9 cellular contexts compared by ENCODE assay signal in genomic region chr1:44677201-44677520, GRCh38. TPM values are rescaled to one million over a fixed set of nuclear protein-coding genes. Genes with fewer than 3 reads are reported as not detected.
DNase-seq lines count a peak whose midpoint lies in the region; ATAC-seq and TF ChIP-seq lines count a peak whose summit lies in the region.
"Had no signal": no experiment of that assay in that cellular context is flagged by ENCODE, and none has a peak within 500 bp of the region (broad histone marks: within the 10 kb centered on the region; RNA-seq: fewer than 3 reads in every experiment).

No MANE protein-coding gene starts in this region.

- no peak overlapping the region for H3K27ac Mint-ChIP-seq in activated naive CD4-positive, alpha-beta T cell treated with anti-CD3 and anti-CD28 coated beads, Interleukin-2, amount 50 U/mL, for 72 hours
- H3K27ac Mint-ChIP-seq: CD4-positive, alpha-beta memory T cell had no signal

- H4K20me1 ChIP-seq in mammary epithelial cell (ENCODE audit: insufficient read depth, low read length): no peaks in the 10 kb centered on the region

- H3K4me3 ChIP-seq in mammary epithelial cell (replicated peaks in 1 of 3; ENCODE audit: insufficient read depth in 1 of 3, low read depth in 2 of 3, low read length in 3 of 3) (no peak overlapping the region), parathyroid adenoma (ENCODE audit: low read depth, low read length) (no peak overlapping the region)

- H3K4me1 ChIP-seq in mammary epithelial cell (ENCODE audit: insufficient read depth, low read length) (peaks cover 20% of the 10 kb centered on the region), parathyroid adenoma (no peaks in the 10 kb centered on the region)

- no peaks in the 10 kb centered on the region for H3K9me3 Mint-ChIP-seq in activated naive CD4-positive, alpha-beta T cell treated with anti-CD3 and anti-CD28 coated beads, Interleukin-2, amount 50 U/mL, for 72 hours
- H3K9me3 Mint-ChIP-seq: CD4-positive, alpha-beta memory T cell had no signal

- intact Hi-C loops in mammary epithelial cell (cut with micrococcal nuclease): loop anchor here (1.0 kb wide), 1 partner anchor 22 kb away; no protein-coding TSS in a partner anchor
- intact Hi-C loops in head of caudate nucleus (cut with DNase I): no loop called here

- no TSS peak for BruUV-seq in mammary epithelial cell (replicated peaks; lab: Mats Ljungman, UMichigan)

- no peak overlapping the region for H3K27ac ChIP-seq in mammary epithelial cell (ENCODE audit: insufficient read depth, low read depth, low read length)
- H3K27ac ChIP-seq in parathyroid adenoma: peak overlapping the region; percentile 27

- ATAC-seq in activated naive CD4-positive, alpha-beta T cell treated with anti-CD3 and anti-CD28 coated beads, Interleukin-2, amount 50 U/mL, for 72 hours: no peak

- H2AFZ ChIP-seq in mammary epithelial cell (ENCODE audit: low read depth, low read length) (no peak overlapping the region), parathyroid adenoma (no peak overlapping the region)

- H3K9me3 ChIP-seq in mammary epithelial cell (replicated peaks; ENCODE audit: insufficient read depth, low read length) (no peaks in the 10 kb centered on the region), parathyroid adenoma (ENCODE audit: control insufficient read depth, low read length) (no peaks in the 10 kb centered on the region)

- H3K4me2 ChIP-seq in mammary epithelial cell (ENCODE audit: insufficient read depth, low read depth, low read length) (no peak overlapping the region), parathyroid adenoma (ENCODE audit: low read length) (no peak overlapping the region)

- H3K79me2 ChIP-seq in mammary epithelial cell (ENCODE audit: insufficient read depth, low read length): no peaks in the 10 kb centered on the region
- no peaks in the 10 kb centered on the region for H3K79me2 ChIP-seq in parathyroid adenoma

- 34% methylated on average over 3 of the region's 3 CpGs for whole genome bisulfite sequencing in mammary epithelial cell (ENCODE audit: low coverage, missing lambda C conversion rate)

- TF ChIP-seq CTCF in mammary epithelial cell (conservative IDR thresholded peaks at IDR 0.05 in 1 of 2, IDR thresholded peaks at IDR 0.05 in 1 of 2; ENCODE audit: extremely low read depth in 1 of 2, insufficient read depth in 1 of 2, low read depth in 1 of 2, low read length in 2 of 2) (peak; percentile 59 to 71), parathyroid adenoma (IDR thresholded peaks at IDR 0.05) (no peak)

- H3K36me3 ChIP-seq in mammary epithelial cell (ENCODE audit: insufficient read depth, low read length) (no peaks in the 10 kb centered on the region), parathyroid adenoma (ENCODE audit: control insufficient read depth, insufficient read depth, low read length) (no peaks in the 10 kb centered on the region)

- no peaks in the 10 kb centered on the region for H3K36me3 Mint-ChIP-seq in activated naive CD4-positive, alpha-beta T cell treated with anti-CD3 and anti-CD28 coated beads, Interleukin-2, amount 50 U/mL, for 72 hours

- in situ Hi-C loops in mammary epithelial cell (cut with MboI; ENCODE audit: low sequenced_read_pairs in 2 of 2): no loop called here

- H3K27me3 ChIP-seq in mammary epithelial cell (ENCODE audit: insufficient read depth, low read length): no peaks in the 10 kb centered on the region
- no peaks in the 10 kb centered on the region for H3K27me3 ChIP-seq in parathyroid adenoma (ENCODE audit: control insufficient read depth, insufficient read depth, low read length)

- no peak overlapping the region for H3K9ac ChIP-seq in mammary epithelial cell (ENCODE audit: insufficient read depth, low read length)
- no peak overlapping the region for H3K9ac ChIP-seq in parathyroid adenoma

- DNase-seq in NCI-H1105 treated with DMSO at 0.1 percent for 48 hours (lab: John Stamatoyannopoulos, UW): peak; percentile 10
- DNase-seq in NCI-H1105 (lab: John Stamatoyannopoulos, UW): no peak
- DNase-seq in MV-4-11 (lab: John Stamatoyannopoulos, UW): peak; percentile 84
- DNase-seq in mammary epithelial cell: peak; percentile 38
- no peak for DNase-seq in head of caudate nucleus
- no peak for DNase-seq in activated naive CD4-positive, alpha-beta T cell treated with anti-CD3 and anti-CD28 coated beads, Interleukin-2, amount 50 U/mL, for 72 hours (ENCODE audit: low spot score in 2 of 2)
- no peak for DNase-seq in GOT3 (lab: John Stamatoyannopoulos, UW)

- dilution Hi-C loops in mammary epithelial cell (cut with HindIII; ENCODE audit: low sequenced_read_pairs): no loop called here

- CTCF ChIA-PET in mammary epithelial cell (lab: Charles Lee; ENCODE audit: low non-redundant PET): no interaction called here

RNA-seq across cellular contexts. Expression of gene ARMH1, which starts 2.6 kb away (rescaled TPM):
- total RNA-seq in mammary epithelial cell: 1 to 10 TPM in 1 of 2 donors, not detected in 1; 1.5 TPM
- 0.51 TPM for polyA plus RNA-seq in mammary epithelial cell
- not detected for polyA minus RNA-seq in mammary epithelial cell
- total RNA-seq in activated naive CD4-positive, alpha-beta T cell treated with anti-CD3 and anti-CD28 coated beads, Interleukin-2, amount 50 U/mL, for 72 hours: 100 to 1,000 TPM; 102 to 155 TPM

RNA-seq across cellular contexts. Expression of gene TMEM53, which starts 2.9 kb away (rescaled TPM):
- total RNA-seq in mammary epithelial cell: 1 to 10 TPM; 9.3 to 9.7 TPM
- 13.0 TPM for polyA plus RNA-seq in mammary epithelial cell
- polyA minus RNA-seq in mammary epithelial cell: 2.2 TPM
- 1 to 10 TPM; 4.4 to 5.2 TPM for total RNA-seq in activated naive CD4-positive, alpha-beta T cell treated with anti-CD3 and anti-CD28 coated beads, Interleukin-2, amount 50 U/mL, for 72 hours

RNA-seq across cellular contexts. Expression of gene RNU5D-1, which starts 53.8 kb away (rescaled TPM):
- not detected for total RNA-seq in mammary epithelial cell
- not detected for polyA plus RNA-seq in mammary epithelial cell
- under 0.01 TPM for polyA minus RNA-seq in mammary epithelial cell
- not detected for total RNA-seq in activated naive CD4-positive, alpha-beta T cell treated with anti-CD3 and anti-CD28 coated beads, Interleukin-2, amount 50 U/mL, for 72 hours
- total RNA-seq: CD4-positive, alpha-beta memory T cell had no signal
- polyA plus RNA-seq: CD4-positive, alpha-beta memory T cell had no signal

Comparison
In these comparisons a context has a peak if more than half of its experiments do, and no peak if none do; other contexts are left out.
1. DNase-seq: peak in NCI-H1105 treated with DMSO at 0.1 percent for 48 hours (single experiment), MV-4-11 (single experiment) and mammary epithelial cell (single experiment); none in NCI-H1105 (single experiment), head of caudate nucleus (0 of 42), activated naive CD4-positive, alpha-beta T cell treated with anti-CD3 and anti-CD28 coated beads, Interleukin-2, amount 50 U/mL, for 72 hours (0 of 2) and GOT3 (single experiment).
2. RNA of gene ARMH1, which starts 2.6 kb away (total RNA-seq): 102 to 155 TPM in activated naive CD4-positive, alpha-beta T cell treated with anti-CD3 and anti-CD28 coated beads, Interleukin-2, amount 50 U/mL, for 72 hours; 1.5 TPM in mammary epithelial cell; every median in the first group is over 10 times any median in the second.